8 cellular contexts compared by ENCODE assay signal in the genomic region with DNA sequence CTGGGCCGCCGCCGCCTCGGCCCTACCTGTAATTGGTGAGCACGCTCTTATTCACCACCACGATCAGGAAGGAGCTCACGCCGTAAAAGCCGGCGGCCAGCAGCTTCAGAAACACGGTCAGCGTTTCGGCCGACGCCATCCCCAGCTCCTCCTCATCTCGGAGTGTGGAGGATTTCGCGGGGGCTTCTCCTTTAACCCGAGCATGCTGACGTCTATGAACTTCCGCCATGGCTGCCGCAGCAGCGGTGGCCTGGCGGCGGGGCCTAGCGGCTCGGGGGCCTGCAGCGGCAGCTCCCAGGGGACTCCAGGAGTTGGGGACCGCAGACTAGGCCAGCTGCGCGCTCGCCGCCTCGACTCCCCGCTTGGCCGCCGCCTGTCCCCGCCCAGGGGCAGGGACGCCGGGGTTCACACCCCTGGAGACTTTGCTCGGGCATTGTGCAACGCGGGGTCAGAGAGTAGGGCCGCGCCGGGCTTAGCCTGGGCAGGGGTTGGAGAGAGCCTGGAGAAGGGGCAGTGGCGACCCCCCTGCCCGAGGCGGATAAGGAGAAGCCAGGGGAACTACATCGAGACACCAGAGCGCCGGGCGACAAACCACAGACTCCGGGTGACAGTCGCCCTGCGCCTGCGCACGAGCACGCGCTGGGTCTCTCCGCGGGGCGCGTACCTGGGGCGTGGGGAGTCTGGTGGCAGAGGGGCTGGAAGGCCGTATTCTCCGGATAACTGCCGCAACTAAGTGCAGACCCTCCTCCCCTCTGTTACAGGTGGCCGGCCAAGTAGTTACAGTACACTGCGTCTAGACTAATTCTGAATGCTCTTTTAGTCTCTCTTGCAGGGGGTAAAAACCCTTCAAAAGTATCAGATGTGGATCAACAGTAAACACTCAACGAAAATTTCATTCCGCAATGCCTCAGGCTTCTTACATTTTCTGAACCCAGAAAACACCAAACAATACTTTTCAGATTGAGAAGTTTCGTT. TPM values are rescaled to one million over a fixed set of nuclear protein-coding genes. Genes with fewer than 3 reads are reported as not detected.
DNase-seq lines count a peak whose midpoint lies in the region; ATAC-seq and TF ChIP-seq lines count a peak whose summit lies in the region.

A gene (minus strand): TSS at position 364 of the 975 bp plus-strand sequence. CDS start 135 bp downstream, at position 229.

- peak within 1 kb of the TSS; percentile 81 for H3K4me3 ChIP-seq in lower leg skin (ENCODE audit: low read depth, poor library complexity, severe bottlenecking)

- ATAC-seq in GM19324 (IDR thresholded peaks at IDR 0.05; ENCODE audit: low FRiP score, unreplicated experiment) (peak; percentile 91), HG03460 (IDR thresholded peaks at IDR 0.05; ENCODE audit: unreplicated experiment) (peak; percentile 75)

- WGBS in lower leg skin, 2 donors: 1% methylated on average over 34 to 50 of the region's 73 CpGs

- intact Hi-C loops in lower leg skin (cut with DNase I; ENCODE audit: low total_unique reads): no loop called here

- TF ChIP-seq CTCF in C4-2B (conservative IDR thresholded peaks at IDR 0.05): no peak
- TF ChIP-seq CTCF in lower leg skin (IDR thresholded peaks at IDR 0.05): no peak

- DNase-seq in NCI-H69 (lab: John Stamatoyannopoulos, UW): peak; percentile 80
- peak; percentile 69 to 74 for DNase-seq in activated CD4-positive, alpha-beta T cell treated with anti-CD3 and anti-CD28 coated beads, Interleukin-2, amount 50 U/mL, for 4 hours
- DNase-seq in dermis blood vessel endothelial cell: peak; percentile 74
- peak; percentile 53 to 93 for DNase-seq in lower leg skin (ENCODE audit: low spot score in 2 of 2)
- DNase-seq in stimulated activated CD4-positive, alpha-beta T cell treated with anti-CD3 and anti-CD28 coated beads, TNF-alpha, amount 100 ng/mL, for 1 hour (ENCODE audit: low read depth in 3 of 3, low spot score in 1 of 3): peak; percentile 53 to 67 (median 57)

- TF ChIP-seq POLR2A in lower leg skin (IDR thresholded peaks at IDR 0.05): no peak

- H3K27ac ChIP-seq in C4-2B: peak within 1 kb of the TSS; percentile 14; the same call in 1 of the 2 replicates

RNA-seq across cellular contexts. Expression of the gene that starts here (rescaled TPM):
- total RNA-seq in dermis blood vessel endothelial cell (5.9 and 7.0 TPM in 2 replicates), lower leg skin (10 to 100 TPM; 11.4 to 13.6 (median 12.5) TPM)

Comparison
In these comparisons a context has a peak if more than half of its experiments do, and no peak if none do; other contexts are left out.
1. Peak in every context shown above with its lines: DNase-seq, ATAC-seq, H3K4me3 ChIP-seq and H3K27ac ChIP-seq.